ENCODE assay signal across 9 cellular contexts in the genomic region with DNA sequence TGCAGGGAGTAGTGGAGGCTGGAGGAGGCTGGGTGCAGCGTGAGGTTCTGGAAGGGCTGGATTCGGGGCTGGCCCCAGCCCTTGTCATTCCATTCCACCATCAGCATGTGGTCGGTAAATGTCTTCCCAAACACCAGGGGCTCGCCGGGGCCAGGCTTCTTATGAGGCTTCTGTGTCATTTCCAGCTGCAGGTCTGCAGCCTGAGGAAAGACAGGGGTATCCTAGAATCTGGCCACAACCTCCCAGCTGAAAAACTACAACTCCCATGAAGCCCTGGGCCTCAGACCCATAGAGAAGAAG. TPM values are rescaled to one million over a fixed set of nuclear protein-coding genes. Genes with fewer than 3 reads are reported as not detected.
A peak's percentile ranks its signal among the peaks of the same experiment; 100 is the strongest.
DNase-seq lines count a peak whose midpoint lies in the region; ATAC-seq, FAIRE-seq and TF ChIP-seq lines count a peak whose summit lies in the region.
"Had no signal": no experiment of that assay in that cellular context is flagged by ENCODE, and none has a peak within 500 bp of the region (broad histone marks: within the 10 kb centered on the region; RNA-seq: fewer than 3 reads in every experiment).

No MANE protein-coding gene starts in this region.

- H3K9me3 ChIP-seq in PC-3 (ENCODE audit: low read length): no peaks in the 10 kb centered on the region
- H3K9me3 ChIP-seq: body of pancreas, neutrophil had no signal

- no peak for ATAC-seq in PC-3
- ATAC-seq: body of pancreas had no signal

- CTCF ChIA-PET in PC-3 (lab: Charles Lee): interaction anchor here (0.6 kb wide), 1 partner anchor 38 kb away, joined by 9 read pairs; no protein-coding TSS in a partner anchor

- H3K27ac ChIP-seq in PC-3 (ENCODE audit: low read length): no peak overlapping the region
- H3K27ac ChIP-seq: neutrophil had no signal

- H4K20me1 ChIP-seq in PC-3 (ENCODE audit: low read length): no peaks in the 10 kb centered on the region

- peaks cover 22% of the 10 kb centered on the region for H3K79me2 ChIP-seq in PC-3 (ENCODE audit: low read length)

- no peaks in the 10 kb centered on the region for H3F3A ChIP-seq in PC-3 (ENCODE audit: low read length, unreplicated experiment)

- H3K4me1 ChIP-seq in PC-3 (ENCODE audit: insufficient read depth, low read length): peaks cover 8% of the 10 kb centered on the region; the same call in 1 of the 2 replicates

- no peaks in the 10 kb centered on the region for H3K27me3 ChIP-seq in PC-3 (ENCODE audit: low read length)
- H3K27me3 ChIP-seq: body of pancreas had no signal

- H3K4me2 ChIP-seq in PC-3 (ENCODE audit: low read length): no peak overlapping the region

- no peak for FAIRE-seq in urothelium cell line (lab: Jason Lieb, UNC)

- H3K4me3 ChIP-seq in PC-3 (ENCODE audit: low read length): no peak overlapping the region
- H3K4me3 ChIP-seq: body of pancreas had no signal

- no peaks in the 10 kb centered on the region for H3K36me3 ChIP-seq in PC-3 (ENCODE audit: low read depth, low read length)
- H3K36me3 ChIP-seq: neutrophil had no signal

- no peak overlapping the region for H2AFZ ChIP-seq in PC-3 (ENCODE audit: low read length)

- POLR2A ChIA-PET in PC-3 (lab: Charles Lee; ENCODE audit: unreplicated experiment): no interaction called here

- intact Hi-C loops in PC-3 (cut with micrococcal nuclease): no loop called here

- no peaks in the 10 kb centered on the region for H3K9me2 ChIP-seq in PC-3 (replicated peaks; ENCODE audit: low read length)

- no TSS peak for BruUV-seq in PC-3 (replicated peaks; lab: Mats Ljungman, UMichigan)

- DNase-seq in COLO829 (ENCODE audit: low spot score) (peak; percentile 68), NCI-H2171 treated with DMSO at 0.1 percent for 48 hours (lab: John Stamatoyannopoulos, UW) (peak; percentile 45), glomerular visceral epithelial cell (ENCODE audit: extremely low spot score) (peak; percentile 36), PC-3 (no peak), urothelium cell line (ENCODE audit: low spot score) (no peak), NCI-H128 (lab: John Stamatoyannopoulos, UW; ENCODE audit: unreplicated experiment) (no peak)
- DNase-seq: NCI-H2081 treated with DMSO at 0.1 percent for 48 hours had no signal

- no peak for TF ChIP-seq CTCF in PC-3 (conservative IDR thresholded peaks at IDR 0.05; ENCODE audit: low read depth, low read length)

- H3K9ac ChIP-seq in PC-3 (ENCODE audit: low read length): no peak overlapping the region

RNA-seq across cellular contexts. Expression of a gene that starts 4.4 kb away (rescaled TPM):
- total RNA-seq in PC-3 (2014; rRNA removed): 41.1 and 50.0 TPM in 2 replicates

RNA-seq across cellular contexts. Expression of a gene that starts 29.8 kb away (rescaled TPM):
- 15.0 and 15.4 TPM in 2 replicates for total RNA-seq in PC-3 (2014; rRNA removed)

RNA-seq across cellular contexts. Expression of a gene that starts 51.1 kb away (rescaled TPM):
- total RNA-seq in PC-3 (2014; rRNA removed): not detected in 2 replicates
- total RNA-seq: body of pancreas had no signal

RNA-seq across cellular contexts. Expression of a gene that starts 54.0 kb away (rescaled TPM):
- 4.6 and 4.8 TPM in 2 replicates for total RNA-seq in PC-3 (2014; rRNA removed)

RNA-seq across cellular contexts. Expression of a gene that starts 59.8 kb away (rescaled TPM):
- total RNA-seq in PC-3 (2014; rRNA removed): not detected in 2 replicates

Comparison
In these comparisons a context has a peak if more than half of its experiments do, and no peak if none do; other contexts are left out.
1. DNase-seq: peak in COLO829 (single experiment), NCI-H2171 treated with DMSO at 0.1 percent for 48 hours (single experiment) and glomerular visceral epithelial cell (single experiment); none in PC-3 (single experiment), urothelium cell line (single experiment) and NCI-H128 (single experiment).